9 cellular contexts compared by ENCODE assay signal in genomic region chr20:1894471-1894950, GRCh38. TPM values are rescaled to one million over a fixed set of nuclear protein-coding genes. Genes with fewer than 3 reads are reported as not detected.
DNase-seq lines count a peak whose midpoint lies in the region; ATAC-seq and TF ChIP-seq lines count a peak whose summit lies in the region.
"Had no signal": no experiment of that assay in that cellular context is flagged by ENCODE, and none has a peak within 500 bp of the region (broad histone marks: within the 10 kb centered on the region; RNA-seq: fewer than 3 reads in every experiment).

No MANE protein-coding gene starts in this region.

- no peaks in the 10 kb centered on the region for H4K20me1 ChIP-seq in mammary epithelial cell (ENCODE audit: insufficient read depth, low read length)

- H3K27ac Mint-ChIP-seq in CD4-positive, alpha-beta memory T cell, result no peak overlapping the region
- H3K27ac Mint-ChIP-seq: CD4-positive, alpha-beta T cell had no signal

- peak overlapping the region; percentile 81 for H2AFZ ChIP-seq in mammary epithelial cell (ENCODE audit: low read depth, low read length)

- H3K36me3 Mint-ChIP-seq in CD4-positive, alpha-beta memory T cell, result no peaks in the 10 kb centered on the region

- H3K27me3 ChIP-seq in mammary epithelial cell (ENCODE audit: insufficient read depth, low read length) (no peaks in the 10 kb centered on the region), kidney epithelial cell (ENCODE audit: control insufficient read depth, insufficient read depth, low read length) (no peaks in the 10 kb centered on the region)
- peaks cover 6% of the 10 kb centered on the region for H3K27me3 ChIP-seq in CD4-positive, alpha-beta memory T cell (ENCODE audit: insufficient read depth, low read length)

- intact Hi-C loops in mammary epithelial cell (cut with micrococcal nuclease), result loop anchor here (2.0 kb wide), 1 partner anchor 86 kb away; no protein-coding TSS in a partner anchor
- intact Hi-C loops in CD4-positive, alpha-beta memory T cell (cut with micrococcal nuclease), result no loop called here

- H3K4me3 ChIP-seq in mammary epithelial cell (replicated peaks in 1 of 3; ENCODE audit: insufficient read depth in 1 of 3, low read depth in 2 of 3, low read length in 3 of 3) (peak overlapping the region; percentile 37 to 85 (median 68)), kidney epithelial cell (ENCODE audit: low read depth, low read length) (peak overlapping the region; percentile 60)
- H3K4me3 ChIP-seq in CD4-positive, alpha-beta memory T cell (ENCODE audit: low read length in 2 of 2), result no peak overlapping the region

- CTCF ChIA-PET in mammary epithelial cell (lab: Charles Lee; ENCODE audit: low non-redundant PET), result no interaction called here
- CTCF ChIA-PET in CD4-positive, alpha-beta memory T cell (lab: Charles Lee; ENCODE audit: partially characterized antibody), result no interaction called here

- H3K4me3 Mint-ChIP-seq in CD4-positive, alpha-beta memory T cell, result no peak overlapping the region

- H3K27me3 Mint-ChIP-seq in CD4-positive, alpha-beta memory T cell, result peaks cover 30 to 55% of the 10 kb centered on the region in 2 donors

- H3K4me2 ChIP-seq in mammary epithelial cell (ENCODE audit: insufficient read depth, low read depth, low read length), result peak overlapping the region; percentile 85

- no peak for ATAC-seq in GM19328 (IDR thresholded peaks at IDR 0.05; ENCODE audit: unreplicated experiment)

- peaks cover 0 to 10% (median 0%) of the 10 kb centered on the region in 4 donors for H3K4me1 Mint-ChIP-seq in CD4-positive, alpha-beta memory T cell

- in situ Hi-C loops in mammary epithelial cell (cut with MboI; ENCODE audit: low sequenced_read_pairs in 2 of 2), result no loop called here

- H3K36me3 ChIP-seq in mammary epithelial cell (ENCODE audit: insufficient read depth, low read length) (no peaks in the 10 kb centered on the region), kidney epithelial cell (ENCODE audit: control insufficient read depth, insufficient read depth, low read length) (no peaks in the 10 kb centered on the region)
- no peaks in the 10 kb centered on the region for H3K36me3 ChIP-seq in CD4-positive, alpha-beta memory T cell (ENCODE audit: insufficient read depth, low read length)

- H3K9me3 ChIP-seq in mammary epithelial cell (replicated peaks; ENCODE audit: insufficient read depth, low read length), result no peaks in the 10 kb centered on the region
- no peaks in the 10 kb centered on the region for H3K9me3 ChIP-seq in CD4-positive, alpha-beta memory T cell (ENCODE audit: control insufficient read depth in 1 of 2, low read length in 2 of 2)

- POLR2A ChIA-PET in CD4-positive, alpha-beta memory T cell (lab: Charles Lee; ENCODE audit: partially characterized antibody), result no interaction called here

- H3K79me2 ChIP-seq in mammary epithelial cell (ENCODE audit: insufficient read depth, low read length), result peaks cover 59% of the 10 kb centered on the region

- H3K9ac ChIP-seq in mammary epithelial cell (ENCODE audit: insufficient read depth, low read length), result peak overlapping the region; percentile 58

- no CpG with 5 or more reads among the region's 70 CpGs for whole genome bisulfite sequencing in mammary epithelial cell (ENCODE audit: low coverage, missing lambda C conversion rate)

- peaks cover 41% of the 10 kb centered on the region for H3K4me1 ChIP-seq in mammary epithelial cell (ENCODE audit: insufficient read depth, low read length)
- H3K4me1 ChIP-seq in CD4-positive, alpha-beta memory T cell (ENCODE audit: insufficient read depth, low read length), result peaks cover 5% of the 10 kb centered on the region

- H3K9me3 Mint-ChIP-seq in CD4-positive, alpha-beta memory T cell, result no peaks in the 10 kb centered on the region
- H3K9me3 Mint-ChIP-seq: CD4-positive, alpha-beta T cell had no signal

- H3K27ac ChIP-seq in mammary epithelial cell (ENCODE audit: insufficient read depth, low read depth, low read length), result peak overlapping the region; percentile 61
- H3K27ac ChIP-seq in CD4-positive, alpha-beta memory T cell (ENCODE audit: low read depth, low read length), result no peak overlapping the region

- DNase-seq in NCI-H1436 (lab: John Stamatoyannopoulos, UW) (peak; percentile 19), NCI-H1436 treated with DMSO at 0.1 percent for 48 hours (lab: John Stamatoyannopoulos, UW) (no peak), NCI-H345 treated with DMSO at 0.1 percent for 48 hours (lab: John Stamatoyannopoulos, UW; ENCODE audit: unreplicated experiment) (peak; percentile 52), mammary epithelial cell (peak; percentile 64), kidney epithelial cell (ENCODE audit: low read depth) (no peak)
- peak; percentile 37 for DNase-seq in stimulated activated CD8-positive, alpha-beta memory T cell treated with anti-CD3 and anti-CD28 coated beads, Interleukin-4, amount 100 ng/mL, for 48 hours
- no peak for DNase-seq in CD4-positive, alpha-beta memory T cell

- no TSS peak for BruUV-seq in mammary epithelial cell (replicated peaks; lab: Mats Ljungman, UMichigan)

- dilution Hi-C loops in mammary epithelial cell (cut with HindIII; ENCODE audit: low sequenced_read_pairs), result no loop called here

- TF ChIP-seq CTCF in mammary epithelial cell (conservative IDR thresholded peaks at IDR 0.05 in 1 of 2, IDR thresholded peaks at IDR 0.05 in 1 of 2; ENCODE audit: extremely low read depth in 1 of 2, insufficient read depth in 1 of 2, low read depth in 1 of 2, low read length in 2 of 2) (no peak), kidney epithelial cell (IDR thresholded peaks at IDR 0.05; ENCODE audit: insufficient read depth, low read length, poor library complexity, severe bottlenecking) (no peak)

RNA-seq across cellular contexts. Expression of gene SIRPA, which starts 0.7 kb away (rescaled TPM):
- total RNA-seq in mammary epithelial cell, result 10 to 100 TPM; 49.6 to 68.3 TPM
- 41.1 TPM for polyA plus RNA-seq in mammary epithelial cell
- 78.0 TPM for polyA minus RNA-seq in mammary epithelial cell
- 40.6 and 50.2 TPM in 2 replicates for total RNA-seq in kidney epithelial cell
- total RNA-seq in CD4-positive, alpha-beta memory T cell, result 1 to 10 TPM; 1.8 to 2.4 TPM
- not detected for polyA plus RNA-seq in CD4-positive, alpha-beta memory T cell

Comparison
In these comparisons a context has a peak if more than half of its experiments do, and no peak if none do; other contexts are left out.
1. DNase-seq: peak in NCI-H1436 (single experiment), NCI-H345 treated with DMSO at 0.1 percent for 48 hours (single experiment), mammary epithelial cell (single experiment) and stimulated activated CD8-positive, alpha-beta memory T cell treated with anti-CD3 and anti-CD28 coated beads, Interleukin-4, amount 100 ng/mL, for 48 hours (single experiment); none in NCI-H1436 treated with DMSO at 0.1 percent for 48 hours (single experiment), kidney epithelial cell (single experiment) and CD4-positive, alpha-beta memory T cell (0 of 5).
2. H3K4me3 ChIP-seq: peak in mammary epithelial cell (3 of 3) and kidney epithelial cell (single experiment); none in CD4-positive, alpha-beta memory T cell (0 of 2).
3. RNA of gene SIRPA, which starts 0.7 kb away (total RNA-seq): 49.6 to 68.3 TPM in mammary epithelial cell and 40.6 to 50.2 TPM in kidney epithelial cell; 1.8 to 2.4 TPM in CD4-positive, alpha-beta memory T cell; every median in the first group is over 10 times any median in the second.